ENCODE assay signal across 21 cellular contexts in genomic region chr18:58026857-58027256, GRCh38. TPM values are rescaled to one million over a fixed set of nuclear protein-coding genes. Genes with fewer than 3 reads are reported as not detected.
DNase-seq lines count a peak whose midpoint lies in the region; ATAC-seq, FAIRE-seq and TF ChIP-seq lines count a peak whose summit lies in the region.
"Had no signal": no experiment of that assay in that cellular context is flagged by ENCODE, and none has a peak within 500 bp of the region (broad histone marks: within the 10 kb centered on the region; RNA-seq: fewer than 3 reads in every experiment).

No MANE protein-coding gene starts in this region.

- H3K9ac ChIP-seq in HUES64 (ENCODE audit: low read depth, low read length): 0 out of 2 replicates have a peak overlapping the region, but pooled peaks have one; percentile 31
- H3K9ac ChIP-seq in H1 (replicated peaks in 1 of 4; ENCODE audit: extremely low read depth in 1 of 4, low read depth in 3 of 4, low read length in 3 of 4): no peak overlapping the region
- no peak overlapping the region for H3K9ac ChIP-seq in MM.1S (ENCODE audit: low read length)
- H3K9ac ChIP-seq: BLaER1 treated with 17β-estradiol and CSF1 and Interleukin-3, amounts not matched to agents 10 nM and 100 nM had no signal

- H3K9me2 ChIP-seq in GM23338 (ENCODE audit: insufficient read depth) (peaks cover 4% of the 10 kb centered on the region), MM.1S (replicated peaks; ENCODE audit: insufficient read depth, low read length) (no peaks in the 10 kb centered on the region)

- no peak overlapping the region for H4K5ac ChIP-seq in H1 (ENCODE audit: insufficient read length, low read depth, low read length)

- no peak overlapping the region for H2BK20ac ChIP-seq in H1 (ENCODE audit: low read length)

- H3K79me2 ChIP-seq in GM23338 (replicated peaks; ENCODE audit: insufficient read depth) (no peaks in the 10 kb centered on the region), H1 (ENCODE audit: control insufficient read depth in 1 of 2, insufficient read depth in 2 of 2, low read length in 2 of 2) (no peaks in the 10 kb centered on the region), MM.1S (ENCODE audit: low read length) (no peaks in the 10 kb centered on the region)

- H3K4me3 ChIP-seq in GM23338 (0 out of 2 replicates have a peak overlapping the region, but pooled peaks have one; percentile 14), HUES64 (ENCODE audit: low read length) (no peak overlapping the region), H1 (ENCODE audit: extremely low read depth in 1 of 4, insufficient read depth in 2 of 4, low read depth in 3 of 4, low read length in 4 of 4) (no peak overlapping the region), MM.1S (ENCODE audit: low read length) (no peak overlapping the region)
- H3K4me3 ChIP-seq: A549; BLaER1 treated with 17β-estradiol and CSF1 and Interleukin-3, amounts not matched to agents 10 nM and 100 nM; GM12878 had no signal

- no peak overlapping the region for H4K91ac ChIP-seq in H1 (replicated peaks; ENCODE audit: insufficient read length, low read length)

- no peaks in the 10 kb centered on the region for H4K20me1 ChIP-seq in GM23338 (replicated peaks; ENCODE audit: insufficient read depth)
- H4K20me1 ChIP-seq in H1 (replicated peaks in 1 of 2; ENCODE audit: control insufficient read depth in 1 of 2, insufficient read depth in 2 of 2, low read length in 2 of 2): no peaks in the 10 kb centered on the region
- H4K20me1 ChIP-seq in MM.1S (ENCODE audit: insufficient read depth, low read length): no peaks in the 10 kb centered on the region
- H4K20me1 ChIP-seq: BLaER1 treated with 17β-estradiol and CSF1 and Interleukin-3, amounts not matched to agents 10 nM and 100 nM had no signal

- H3K4me1 ChIP-seq in GM23338 (ENCODE audit: insufficient read depth) (peaks cover 15% of the 10 kb centered on the region), HUES64 (ENCODE audit: insufficient read depth, low read length) (peaks cover 31% of the 10 kb centered on the region; the same call in 1 of the 2 replicates), H1 (replicated peaks in 1 of 4; ENCODE audit: control insufficient read depth in 3 of 4, insufficient read depth in 4 of 4, low read length in 3 of 4) (peaks cover 0 to 5% (median 3%) of the 10 kb centered on the region in 4 experiments; a peak in 4 of 7 replicates), MM.1S (ENCODE audit: low read length) (peaks cover 1% of the 10 kb centered on the region; the same call in 1 of the 2 replicates)
- H3K4me1 ChIP-seq: A549; BE2C; BLaER1 treated with 17β-estradiol and CSF1 and Interleukin-3, amounts not matched to agents 10 nM and 100 nM had no signal

- H3K18ac ChIP-seq in H1 (ENCODE audit: extremely low read depth, low read length): no peak overlapping the region

- H3K9me3 Mint-ChIP-seq in GM23338: no peaks in the 10 kb centered on the region
- H3K9me3 Mint-ChIP-seq: CD14-positive monocyte; CD4-positive, alpha-beta T cell; CD8-positive, alpha-beta memory T cell had no signal

- H3K23ac ChIP-seq in H1 (ENCODE audit: insufficient read length): no peak overlapping the region

- FAIRE-seq in H1 (lab: Jason Lieb, UNC): no peak
- FAIRE-seq: A549, GM12878 had no signal

- TF ChIP-seq POLR2A in H1 (IDR thresholded peaks at IDR 0.05; ENCODE audit: control extremely low read depth in 1 of 2, low read depth in 2 of 2, low read length in 2 of 2): no peak

- H3K36me3 ChIP-seq in GM23338 (ENCODE audit: insufficient read depth): no peaks in the 10 kb centered on the region
- H3K36me3 ChIP-seq in HUES64 (ENCODE audit: insufficient read depth, low read length): no peaks in the 10 kb centered on the region
- H3K36me3 ChIP-seq in H1 (ENCODE audit: control insufficient read depth in 2 of 4, insufficient read depth in 4 of 4, low read length in 3 of 4): no peaks in the 10 kb centered on the region
- H3K36me3 ChIP-seq in MM.1S (replicated peaks; ENCODE audit: insufficient read depth, low read length): no peaks in the 10 kb centered on the region
- H3K36me3 ChIP-seq: BE2C; BLaER1 treated with 17β-estradiol and CSF1 and Interleukin-3, amounts not matched to agents 10 nM and 100 nM had no signal

- H2BK5ac ChIP-seq in H1 (ENCODE audit: low read depth, low read length): no peak overlapping the region; the same call in 1 of the 2 replicates

- no peak overlapping the region for H3K56ac ChIP-seq in H1 (replicated peaks; ENCODE audit: insufficient read length, low read depth, low read length)

- TF ChIP-seq RAD21 in H1 (IDR thresholded peaks at IDR 0.05 in 1 of 2, conservative IDR thresholded peaks at IDR 0.05 in 1 of 2; ENCODE audit: low read depth in 2 of 2, low read length in 2 of 2): no peak

- H3K79me1 ChIP-seq in H1 (ENCODE audit: low read depth, low read length): no peaks in the 10 kb centered on the region

- no peak overlapping the region for H2AK5ac ChIP-seq in H1 (ENCODE audit: low read depth, low read length)

- H3K9me3 ChIP-seq in HUES64 (ENCODE audit: insufficient read depth, low read depth, low read length) (no peaks in the 10 kb centered on the region), H1 (ENCODE audit: insufficient read depth in 2 of 2, low read depth in 1 of 2, low read length in 1 of 2) (no peaks in the 10 kb centered on the region), MM.1S (replicated peaks; ENCODE audit: insufficient read depth, low read length) (no peaks in the 10 kb centered on the region)
- H3K9me3 ChIP-seq: A549; BE2C; BLaER1 treated with 17β-estradiol and CSF1 and Interleukin-3, amounts not matched to agents 10 nM and 100 nM had no signal

- no peak overlapping the region for H3K4me3 Mint-ChIP-seq in GM23338
- H3K4me3 Mint-ChIP-seq: CD14-positive monocyte; CD4-positive, alpha-beta T cell; CD8-positive, alpha-beta memory T cell had no signal

- no peak overlapping the region for H2BK120ac ChIP-seq in H1 (replicated peaks; ENCODE audit: low read depth, low read length)

- no peaks in the 10 kb centered on the region for H3F3A ChIP-seq in GM23338 (replicated peaks; ENCODE audit: low read depth)
- H3F3A ChIP-seq in MM.1S (ENCODE audit: insufficient read depth, low read length): no peaks in the 10 kb centered on the region

- POLR2A ChIA-PET in H1 (lab: Charles Lee; ENCODE audit: partially characterized antibody): no interaction called here

- TF ChIP-seq CTCF in GM23338 (conservative IDR thresholded peaks at IDR 0.05; ENCODE audit: low read depth in 2 of 2) (no peak), H1 (IDR thresholded peaks at IDR 0.05; ENCODE audit: control extremely low read depth in 1 of 3, insufficient read depth in 1 of 3, low read depth in 1 of 3, low read length in 3 of 3) (no peak), MM.1S (IDR thresholded peaks at IDR 0.05; ENCODE audit: low read length) (no peak)

- peak; percentile 27; the same call in 2 of the 3 replicates for ATAC-seq in GM23338
- ATAC-seq: A549, GM12878 had no signal

- no peaks in the 10 kb centered on the region for H3K36me3 Mint-ChIP-seq in GM23338 (ENCODE audit: low read depth)
- H3K36me3 Mint-ChIP-seq: CD14-positive monocyte; CD8-positive, alpha-beta memory T cell had no signal

- H3K27ac ChIP-seq in GM23338 (ENCODE audit: low read depth) (peak overlapping the region; percentile 67; the same call in 1 of the 2 replicates), HUES64 (ENCODE audit: low read depth, low read length) (peak overlapping the region; percentile 70; the same call in 1 of the 2 replicates), H1 (ENCODE audit: low read depth, low read length) (peak overlapping the region; percentile 52; the same call in 1 of the 2 replicates), MM.1S (ENCODE audit: low read length) (no peak overlapping the region)
- H3K27ac ChIP-seq: A549; BLaER1 treated with 17β-estradiol and CSF1 and Interleukin-3, amounts not matched to agents 10 nM and 100 nM had no signal

- H3K27me3 ChIP-seq in GM23338 (ENCODE audit: insufficient read depth) (no peaks in the 10 kb centered on the region), HUES64 (ENCODE audit: insufficient read depth, low read length) (no peaks in the 10 kb centered on the region), H1 (replicated peaks in 1 of 4; ENCODE audit: control insufficient read depth in 3 of 4, extremely low read depth in 1 of 4, insufficient read depth in 3 of 4, low read length in 3 of 4) (no peaks in the 10 kb centered on the region; a peak in 1 of 7 replicates), MM.1S (replicated peaks; ENCODE audit: insufficient read depth, low read length) (no peaks in the 10 kb centered on the region)
- H3K27me3 ChIP-seq: BE2C; BLaER1 treated with 17β-estradiol and CSF1 and Interleukin-3, amounts not matched to agents 10 nM and 100 nM had no signal

- H2BK12ac ChIP-seq in H1 (ENCODE audit: low read depth, low read length): no peak overlapping the region; the same call in 1 of the 2 replicates

- peak overlapping the region; percentile 93; the same call in 1 of the 2 replicates for H2AFZ ChIP-seq in GM23338
- H2AFZ ChIP-seq in H1 (ENCODE audit: low read length): no peak overlapping the region
- H2AFZ ChIP-seq in MM.1S (ENCODE audit: low read length): no peak overlapping the region

- no peak overlapping the region for H3K4ac ChIP-seq in H1 (replicated peaks; ENCODE audit: insufficient read length, low read depth, low read length)

- no peaks in the 10 kb centered on the region for H3K23me2 ChIP-seq in H1 (ENCODE audit: low read depth, low read length)

- no peak overlapping the region for H4K8ac ChIP-seq in H1 (ENCODE audit: extremely low read depth, insufficient read depth, low read length)

- H3K27me3 Mint-ChIP-seq in GM23338 (ENCODE audit: insufficient read depth, low read depth, poor library complexity): no peaks in the 10 kb centered on the region

- no peak for TF ChIP-seq EP300 in H1 (IDR thresholded peaks at IDR 0.05; ENCODE audit: borderline replicate concordance in 1 of 2, low read depth in 2 of 2, low read length in 2 of 2)

- no peak for DNase-seq in GM23338 (ENCODE audit: low spot score)
- DNase-seq in H1 (ENCODE audit: low read depth in 1 of 2, low spot score in 2 of 2): no peak
- DNase-seq in islet precursor cell: peak; percentile 28
- DNase-seq in HuH-7 (ENCODE audit: low spot score): no peak
- DNase-seq in MM.1S: no peak
- DNase-seq in activated CD8-positive, alpha-beta memory T cell treated with anti-CD3 and anti-CD28 coated beads for 24 hours: no peak
- DNase-seq: 8988T; ACHN; AML-193; BE2C; CD4-positive, alpha-beta T cell; CD8-positive, alpha-beta memory T cell; DMS 273 treated with DMSO at 0.1 percent for 48 hours; DMS79; GDM1; GOT3 had no signal

- H3K14ac ChIP-seq in H1 (ENCODE audit: insufficient read length): no peak overlapping the region

- H3K4me1 Mint-ChIP-seq in GM23338: peaks cover 5% of the 10 kb centered on the region; the same call in 2 of the 3 replicates
- H3K4me1 Mint-ChIP-seq: CD14-positive monocyte; CD8-positive, alpha-beta memory T cell had no signal

- CTCF ChIA-PET in H1 (lab: Charles Lee; ENCODE audit: partially characterized antibody): interaction anchor here (0.7 to 3.4 kb wide), 6 partner anchors 12 to 145 kb away, joined by 3 to 11 read pairs (median 3); partner anchors contain the start of gene NEDD4L

- H3K27ac Mint-ChIP-seq in GM23338: peak overlapping the region; percentile 46; the same call in 1 of the 2 replicates
- H3K27ac Mint-ChIP-seq: CD14-positive monocyte; CD4-positive, alpha-beta T cell; CD8-positive, alpha-beta memory T cell had no signal

- peak overlapping the region; percentile 19 for H3K4me2 ChIP-seq in GM23338
- peak overlapping the region; percentile 6 to 43; a peak in 1 of 4 replicates for H3K4me2 ChIP-seq in H1 (ENCODE audit: insufficient read depth in 1 of 2, low read depth in 2 of 2, low read length in 2 of 2)
- no peak overlapping the region for H3K4me2 ChIP-seq in MM.1S (ENCODE audit: low read depth, low read length)
- H3K4me2 ChIP-seq: A549; BLaER1 treated with 17β-estradiol and CSF1 and Interleukin-3, amounts not matched to agents 10 nM and 100 nM had no signal

- WGBS in HUES64: 59% methylated on average over 2 of the region's 2 CpGs
- WGBS in H1 (ENCODE audit: extremely low coverage in 1 of 2, insufficient coverage in 1 of 2, insufficient read length in 1 of 2, insufficient replicate concordance in 2 of 2, low coverage in 1 of 2, low lambda C conversion rate in 2 of 2, missing lambda C conversion rate in 1 of 2), 2 experiments: 47% methylated on average over 2 of the region's 2 CpGs; no CpG with 5 or more reads in 1 of the 2 experiments

- H2BK15ac ChIP-seq in H1 (ENCODE audit: low read length): no peak overlapping the region

RNA-seq across cellular contexts. Expression of gene NEDD4L, which starts 17.2 kb away (rescaled TPM):
- total RNA-seq in GM23338 (2014; rRNA removed; shearing (Covaris generic)): 60.5 and 72.3 TPM in 2 replicates
- polyA plus RNA-seq in GM23338 (2016; fragmentation: Nextera tagmentation; extraction: Ambion mirVana) (36.2 and 40.7 TPM in 2 replicates), H1 (2011; rRNA removed) (37.3 and 53.0 TPM in 2 replicates)
- polyA plus RNA-seq in HUES64 (2013, experiment 1 of 2): 30.1 TPM
- polyA plus RNA-seq in HUES64 (2013, experiment 2 of 2): 39.2 TPM
- total RNA-seq in H1 (2021; fragmentation: NEBNext Ultra II Directional; extraction: Animal tissue kit (Norgen Biotek cat#: 25700)): 63.4 and 69.8 TPM in 2 replicates
- polyA plus RNA-seq in H1 (2011; cell fraction: cytosol; rRNA removed): 35.7 TPM
- polyA plus RNA-seq in H1 (2011; cell fraction: nucleus; rRNA removed): 112 TPM
- 49.0 to 66.6 TPM (median 55.2 TPM) in 4 replicates for polyA plus RNA-seq in H1 (2012, experiment 1 of 2)
- 14.1 TPM for polyA plus RNA-seq in H1 (2012, experiment 2 of 2)
- polyA plus RNA-seq in H1 (2013, experiment 1 of 2): 60.0 TPM
- polyA plus RNA-seq in H1 (2013, experiment 2 of 2): 63.7 TPM
- 77.2 and 91.8 TPM in 2 replicates for polyA minus RNA-seq in H1 (2011; rRNA and poly(A)+ RNA removed)
- polyA minus RNA-seq in H1 (2011; cell fraction: cytosol; rRNA and poly(A)+ RNA removed): 35.2 TPM
- polyA minus RNA-seq in H1 (2011; cell fraction: nucleus; rRNA and poly(A)+ RNA removed): 128 TPM
